15 cellular contexts compared by ENCODE assay signal in genomic region chr11:33778682-33779081, GRCh38. TPM values are rescaled to one million over a fixed set of nuclear protein-coding genes. Genes with fewer than 3 reads are reported as not detected.
A peak's percentile ranks its signal among the peaks of the same experiment; 100 is the strongest.
DNase-seq lines count a peak whose midpoint lies in the region; ATAC-seq and TF ChIP-seq lines count a peak whose summit lies in the region.
"Had no signal": no experiment of that assay in that cellular context is flagged by ENCODE, and none has a peak within 500 bp of the region (broad histone marks: within the 10 kb centered on the region; RNA-seq: fewer than 3 reads in every experiment).

No MANE protein-coding gene starts in this region.

- H3K4me1 ChIP-seq in Karpas-422 (ENCODE audit: low read length), result peaks cover 24% of the 10 kb centered on the region

- H3K4me3 ChIP-seq in Karpas-422 (ENCODE audit: low read length), result no peak overlapping the region
- H3K4me3 ChIP-seq: vagina had no signal

- no peak for TF ChIP-seq CTCF in HFFc6 (IDR thresholded peaks at IDR 0.05)

- H3K36me3 ChIP-seq in Karpas-422 (ENCODE audit: insufficient read depth, low read length), result no peaks in the 10 kb centered on the region
- H3K36me3 ChIP-seq: vagina had no signal

- no peaks in the 10 kb centered on the region for H3K79me2 ChIP-seq in Karpas-422 (ENCODE audit: low read length)

- no peaks in the 10 kb centered on the region for H3K9me2 ChIP-seq in Karpas-422 (replicated peaks; ENCODE audit: insufficient read depth, low read length)

- H3K27me3 ChIP-seq in Karpas-422 (ENCODE audit: low read length), result peaks cover 5% of the 10 kb centered on the region; the same call in 1 of the 2 replicates
- H3K27me3 ChIP-seq: vagina had no signal

- ATAC-seq in SK-N-SH treated with all-trans-retinoic acid at 6 μM for 48 hours (peak; percentile 66), T-cell (replicated peaks in 1 of 4) (no peak)
- ATAC-seq: Panc1 had no signal

- H3K4me1 Mint-ChIP-seq in HFFc6 (ENCODE audit: low read depth) (peaks cover 45% of the 10 kb centered on the region), T-cell (peaks cover 15 to 19% (median 17%) of the 10 kb centered on the region in 3 donors)

- no peak overlapping the region for H2AFZ ChIP-seq in Karpas-422 (ENCODE audit: low read length)
- H2AFZ ChIP-seq: parathyroid adenoma had no signal

- no peak overlapping the region for H3K27ac ChIP-seq in Karpas-422 (ENCODE audit: low read length)
- H3K27ac ChIP-seq: parathyroid adenoma, vagina had no signal

- H3K4me2 ChIP-seq in Karpas-422 (ENCODE audit: low read depth, low read length, poor library complexity, severe bottlenecking), result no peak overlapping the region

- H4K20me1 ChIP-seq in Karpas-422 (ENCODE audit: insufficient read depth, low read depth, low read length), result no peaks in the 10 kb centered on the region; the same call in 1 of the 2 replicates

- H3K9ac ChIP-seq in Karpas-422 (ENCODE audit: low read length), result no peak overlapping the region
- H3K9ac ChIP-seq: parathyroid adenoma had no signal

- DNase-seq in AG08395 (ENCODE audit: low spot score) (peak; percentile 70), HFFc6 (peak; percentile 54), glomerular visceral epithelial cell (ENCODE audit: extremely low spot score) (peak; percentile 58), Karpas-422 (no peak), T-cell (no peak)
- no peak for DNase-seq in stimulated activated CD4-positive, alpha-beta T cell treated with anti-CD3 and anti-CD28 coated beads, Interleukin-2, amount 100 ng/mL, for 48 hours
- no peak for DNase-seq in stimulated activated CD4-positive, alpha-beta T cell treated with anti-CD3 and anti-CD28 coated beads, Interleukin-12 subunit alpha, Interleukin-12 subunit beta, amount 100 ng/mL, for 4 hours
- DNase-seq: activated CD4-positive, alpha-beta T cell treated with anti-CD3 and anti-CD28 coated beads, Interleukin-2, amount 10 ng/mL, durations not matched to agents 7 days and 5 days; CD4-positive, alpha-beta T cell; islet precursor cell had no signal

- CTCF ChIA-PET in T-cell (lab: Charles Lee), result no interaction called here

- H3K4me3 Mint-ChIP-seq in HFFc6 (peak overlapping the region; percentile 17; the same call in 1 of the 2 replicates), T-cell (no peak overlapping the region)
- H3K4me3 Mint-ChIP-seq: activated CD4-positive, alpha-beta T cell treated with anti-CD3 and anti-CD28 coated beads, Interleukin-2, amount 10 ng/mL, durations not matched to agents 7 days and 5 days; activated naive CD4-positive, alpha-beta T cell treated with anti-CD3 and anti-CD28 coated beads, Interleukin-2, amount 50 U/mL, for 24 hours; CD4-positive, alpha-beta T cell had no signal

- POLR2A ChIA-PET in T-cell (lab: Charles Lee), result no interaction called here

- no peaks in the 10 kb centered on the region for H3K9me3 Mint-ChIP-seq in HFFc6
- H3K9me3 Mint-ChIP-seq in T-cell, result peaks cover 0 to 2% (median 0%) of the 10 kb centered on the region in 3 donors
- H3K9me3 Mint-ChIP-seq: activated CD4-positive, alpha-beta T cell treated with anti-CD3 and anti-CD28 coated beads, Interleukin-2, amount 10 ng/mL, durations not matched to agents 7 days and 5 days; activated naive CD4-positive, alpha-beta T cell treated with anti-CD3 and anti-CD28 coated beads, Interleukin-2, amount 50 U/mL, for 24 hours; CD4-positive, alpha-beta T cell had no signal

- no peaks in the 10 kb centered on the region for H3K9me3 ChIP-seq in Karpas-422 (ENCODE audit: low read length)
- H3K9me3 ChIP-seq: vagina had no signal

- H3K36me3 Mint-ChIP-seq in HFFc6 (ENCODE audit: low read depth) (no peaks in the 10 kb centered on the region), T-cell (no peaks in the 10 kb centered on the region)
- H3K36me3 Mint-ChIP-seq: activated naive CD4-positive, alpha-beta T cell treated with anti-CD3 and anti-CD28 coated beads, Interleukin-2, amount 50 U/mL, for 24 hours had no signal

- peaks cover 4% of the 10 kb centered on the region; the same call in 1 of the 2 replicates for H3K27me3 Mint-ChIP-seq in HFFc6 (ENCODE audit: insufficient read depth)
- H3K27me3 Mint-ChIP-seq in T-cell, result peaks cover 21 to 26% of the 10 kb centered on the region in 2 donors

- no peak overlapping the region for H3K27ac Mint-ChIP-seq in HFFc6
- H3K27ac Mint-ChIP-seq in T-cell, result no peak overlapping the region
- H3K27ac Mint-ChIP-seq: activated CD4-positive, alpha-beta T cell treated with anti-CD3 and anti-CD28 coated beads, Interleukin-2, amount 10 ng/mL, durations not matched to agents 7 days and 5 days; activated naive CD4-positive, alpha-beta T cell treated with anti-CD3 and anti-CD28 coated beads, Interleukin-2, amount 50 U/mL, for 24 hours had no signal

TF ChIP-seq in SK-N-SH treated with all-trans-retinoic acid at 6 μM for 48 hours, 23 proteins besides CTCF, POLR2A, EP300 and RAD21:
- TF ChIP-seq ARNTL (CRISPR knock-in tag; IDR thresholded peaks at IDR 0.05; ENCODE audit: borderline replicate concordance, low read depth) (no peak), POU6F1 (CRISPR knock-in tag; IDR thresholded peaks at IDR 0.05; ENCODE audit: borderline replicate concordance, low read depth) (no peak), PATZ1 (CRISPR knock-in tag; IDR thresholded peaks at IDR 0.05; ENCODE audit: borderline replicate concordance) (no peak), CSDC2 (CRISPR knock-in tag; IDR thresholded peaks at IDR 0.05) (no peak), SNAI2 (CRISPR knock-in tag; IDR thresholded peaks at IDR 0.05) (no peak), CREB5 (CRISPR knock-in tag; IDR thresholded peaks at IDR 0.05; ENCODE audit: low read depth) (no peak), ZC3H10 (CRISPR knock-in tag; IDR thresholded peaks at IDR 0.05) (no peak)

RNA-seq across cellular contexts. Expression of gene FBXO3, which starts 4.4 kb away (rescaled TPM):
- 10 to 100 TPM; 25.3 to 30.0 (median 27.3) TPM for total RNA-seq in HFFc6 (2021; fragmentation: NEBNext Ultra II Directional; extraction: Animal tissue kit (Norgen Biotek cat#: 25700))
- 12.9 and 42.0 TPM in 2 replicates for total RNA-seq in Karpas-422 (2014; rRNA removed; shearing (Covaris generic); ENCODE audit: low replicate concordance)
- 10 to 100 TPM; 37.1 to 60.0 (median 41.1) TPM for total RNA-seq in T-cell

RNA-seq across cellular contexts. Expression of gene CD59, which starts 42.5 kb away (rescaled TPM):
- 1,000 to 10,000 TPM; 1,095 to 1,408 (median 1,232) TPM for total RNA-seq in HFFc6 (2021; fragmentation: NEBNext Ultra II Directional; extraction: Animal tissue kit (Norgen Biotek cat#: 25700))
- total RNA-seq in Karpas-422 (2014; rRNA removed; shearing (Covaris generic); ENCODE audit: low replicate concordance), result 0.18 and 5.7 TPM in 2 replicates
- total RNA-seq in T-cell, result 10 to 100 TPM; 34.3 to 85.8 (median 71.9) TPM

Comparison
In these comparisons a context has a peak if more than half of its experiments do, and no peak if none do; other contexts are left out.
1. DNase-seq: peak in AG08395 (single experiment), HFFc6 (single experiment) and glomerular visceral epithelial cell (single experiment); none in stimulated activated CD4-positive, alpha-beta T cell treated with anti-CD3 and anti-CD28 coated beads, Interleukin-2, amount 100 ng/mL, for 48 hours (0 of 2), Karpas-422 (single experiment), stimulated activated CD4-positive, alpha-beta T cell treated with anti-CD3 and anti-CD28 coated beads, Interleukin-12 subunit alpha, Interleukin-12 subunit beta, amount 100 ng/mL, for 4 hours (single experiment) and T-cell (0 of 34).
2. RNA of gene CD59, which starts 42.5 kb away (total RNA-seq): 1,095 to 1,408 TPM in HFFc6; 34.3 to 85.8 TPM in T-cell and 0.18 to 5.7 TPM in Karpas-422; every median in the first group is over 10 times any median in the second.